ENCODE assay signal across 8 cellular contexts in the genomic region with DNA sequence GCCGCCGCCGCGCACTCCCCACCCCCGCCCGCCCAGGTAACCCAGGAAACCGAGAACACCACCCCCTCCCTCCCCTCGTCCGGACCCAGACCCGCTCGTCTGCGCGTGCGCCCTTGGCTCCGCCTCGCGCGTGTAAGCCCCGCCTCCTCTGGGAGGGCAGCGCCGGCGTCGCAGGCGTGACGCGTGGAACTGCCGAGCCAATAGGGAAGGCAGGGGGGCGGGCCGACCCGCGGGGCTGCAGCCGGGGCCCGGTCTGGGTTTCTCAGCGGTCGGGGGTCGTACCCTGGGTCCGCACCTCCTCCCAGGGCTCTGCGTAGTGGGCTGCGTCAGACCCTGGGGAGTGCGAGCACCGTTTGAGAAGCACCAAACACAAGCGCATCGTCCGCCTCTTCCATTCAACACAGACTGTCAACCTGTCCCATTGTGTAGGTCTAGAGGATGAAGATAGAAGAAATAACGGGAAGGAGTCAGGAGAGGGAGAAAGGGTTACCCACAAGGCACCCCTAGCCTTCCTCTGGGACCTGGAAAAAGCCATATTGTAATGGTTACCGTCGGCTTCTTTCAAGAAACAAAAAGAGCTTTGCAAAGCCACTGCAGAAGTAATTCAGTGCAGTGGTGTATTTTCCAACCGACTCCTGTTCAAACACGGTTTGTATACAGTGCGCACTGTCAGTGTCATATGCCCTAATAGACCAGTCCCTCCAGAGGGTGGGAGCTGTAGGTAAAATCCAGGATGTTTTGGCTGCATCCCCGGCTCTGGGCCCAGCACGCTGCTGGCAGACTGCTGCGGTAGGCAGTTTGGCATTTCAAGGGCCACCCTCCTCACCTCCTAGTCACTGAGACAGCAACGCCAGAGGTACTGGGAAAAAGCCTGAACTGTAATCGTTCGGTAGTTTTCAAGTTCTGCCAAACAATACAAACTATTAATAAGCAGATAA. TPM values are rescaled to one million over a fixed set of nuclear protein-coding genes. Genes with fewer than 3 reads are reported as not detected.
DNase-seq lines count a peak whose midpoint lies in the region; ATAC-seq and TF ChIP-seq lines count a peak whose summit lies in the region.

No MANE protein-coding gene starts in this region.

- CTCF ChIA-PET in RWPE1 (lab: Yijun Ruan, JAX), result interaction anchor here (0.5 to 4.9 kb wide), 8 partner anchors 21 to 251 kb away, joined by 3 to 35 read pairs (median 6); no protein-coding TSS in a partner anchor

- no peaks in the 10 kb centered on the region for H3K36me3 Mint-ChIP-seq in nephron (ENCODE audit: low read depth)

- H3K4me1 Mint-ChIP-seq in nephron, result peaks cover 14% of the 10 kb centered on the region

- DNase-seq in EL (peak; percentile 91), H4 (ENCODE audit: low spot score) (peak; percentile 89), LoVo (ENCODE audit: low spot score) (peak; percentile 94), RWPE1 (ENCODE audit: low spot score) (peak; percentile 96), fibroblast of pulmonary artery (ENCODE audit: low read depth) (peak; percentile 95)
- DNase-seq in activated T-helper 9 cell treated with anti-CD3 and anti-CD28 coated beads, Interleukin-2, amount 50 U/mL, for 16 hours (ENCODE audit: low read depth), result peak; percentile 95
- DNase-seq in stimulated activated naive CD8-positive, alpha-beta T cell treated with anti-CD3 and anti-CD28 coated beads, Interleukin-15, Interleukin-2, amounts not matched to agents 100 U/mL and 50 U/mL, for 24 hours, result peak; percentile 99

- H3K27ac ChIP-seq in RWPE1, result peak overlapping the region; percentile 90

- no peaks in the 10 kb centered on the region for H3K9me3 Mint-ChIP-seq in nephron

- ATAC-seq in stimulated activated naive CD8-positive, alpha-beta T cell treated with anti-CD3 and anti-CD28 coated beads, Interleukin-15, Interleukin-2, amounts not matched to agents 100 U/mL and 50 U/mL, for 24 hours, result peak; percentile 79

- POLR2A ChIA-PET in RWPE1 (lab: Yijun Ruan, JAX; ENCODE audit: low non-redundant PET), result interaction anchor here (0.5 kb wide), 1 partner anchor 10 kb away, joined by 3 read pairs; no protein-coding TSS in a partner anchor

- TF ChIP-seq CTCF in RWPE1 (conservative IDR thresholded peaks at IDR 0.05; ENCODE audit: low read depth) (no peak), fibroblast of pulmonary artery (IDR thresholded peaks at IDR 0.05; ENCODE audit: low read length, missing control alignments) (no peak), nephron (IDR thresholded peaks at IDR 0.05; ENCODE audit: unreplicated experiment in 3 of 3) (no peak)

- peak overlapping the region; percentile 83 to 97 (median 96) for H3K27ac Mint-ChIP-seq in nephron

- peak overlapping the region; percentile 91 to 99 (median 99) for H3K4me3 Mint-ChIP-seq in nephron

- peaks cover 17% of the 10 kb centered on the region for H3K27me3 Mint-ChIP-seq in nephron (ENCODE audit: low read depth)

- peak overlapping the region; percentile 80 for H3K4me3 ChIP-seq in fibroblast of pulmonary artery (replicated peaks; ENCODE audit: low read depth, low read length)

RNA-seq across cellular contexts. Expression of a gene that starts 0.5 kb away (rescaled TPM):
- total RNA-seq in H4 (2014; rRNA removed; shearing (Covaris generic)), result 3.8 and 8.4 TPM in 2 replicates

Comparison
In these comparisons a context has a peak if more than half of its experiments do, and no peak if none do; other contexts are left out.
1. Peak in every context shown above with its lines: DNase-seq, ATAC-seq, H3K4me3 ChIP-seq and H3K27ac ChIP-seq.